In genomic region chrX:48697182-48697727, GRCh38 we compare ENCODE assay signal across 1 cellular context.
TF ChIP-seq lines count a peak whose summit lies in the region.

No MANE protein-coding gene starts in this region.

TF ChIP-seq in K562, 482 proteins besides CTCF, POLR2A, EP300 and RAD21 (continued from another document):
- TF ChIP-seq ID3 (CRISPR knock-in tag; IDR thresholded peaks at IDR 0.05) (no peak), ID3 (tag; IDR thresholded peaks at IDR 0.05) (0 out of 2 replicates have a peak, but pooled peaks have one; percentile 23), EP400 (IDR thresholded peaks at IDR 0.05) (peak; percentile 69), STAG1 (CRISPR knock-in tag; IDR thresholded peaks at IDR 0.05; ENCODE audit: borderline replicate concordance) (no peak), EGR1 (conservative IDR thresholded peaks at IDR 0.05) (peak; percentile 54), THAP7 (CRISPR knock-in tag; IDR thresholded peaks at IDR 0.05) (no peak), HDAC1 (IDR thresholded peaks at IDR 0.05) (0 out of 4 replicates have a peak, but pooled peaks of 1 of the 2 experiments have one; percentile 22), ETV6 (IDR thresholded peaks at IDR 0.05; ENCODE audit: borderline replicate concordance in 1 of 2, low read depth in 2 of 2, low read length in 1 of 2) (no peak), ETV6 (CRISPR knock-in tag; IDR thresholded peaks at IDR 0.05; ENCODE audit: borderline replicate concordance) (no peak), ZNF324 (CRISPR knock-in tag; IDR thresholded peaks at IDR 0.05) (no peak), ZNF263 (CRISPR knock-in tag; IDR thresholded peaks at IDR 0.05; ENCODE audit: borderline replicate concordance) (0 out of 2 replicates have a peak, but pooled peaks have one; percentile 21), CHD2 (IDR thresholded peaks at IDR 0.05; ENCODE audit: low read depth, low read length) (peak; percentile 66; the same call in 1 of the 2 replicates), TFAP4 (CRISPR knock-in tag; IDR thresholded peaks at IDR 0.05; ENCODE audit: borderline replicate concordance) (peak; percentile 67), CREB1 (IDR thresholded peaks at IDR 0.05) (no peak), CREB1 (CRISPR knock-in tag; IDR thresholded peaks at IDR 0.05) (0 out of 2 replicates have a peak, but pooled peaks have one; percentile 24), CTBP1 (IDR thresholded peaks at IDR 0.05; ENCODE audit: borderline replicate concordance) (no peak), SMARCA4 (IDR thresholded peaks at IDR 0.05) (0 out of 2 replicates have a peak, but pooled peaks have one; percentile 30)
TF ChIP-seq in K562: peak in this region for 25.
